ENCODE assay signal across 1 cellular context in genomic region chr3:130601662-130602061, GRCh38.
TF ChIP-seq lines count a peak whose summit lies in the region.

No MANE protein-coding gene starts in this region.

TF ChIP-seq in H1, 55 proteins besides CTCF, POLR2A, EP300 and RAD21 (continued from another document):
- TF ChIP-seq PHF8 (conservative IDR thresholded peaks at IDR 0.05; ENCODE audit: low read depth, low read length) (no peak), KDM5A (IDR thresholded peaks at IDR 0.05; ENCODE audit: low read length) (no peak), CHD2 (IDR thresholded peaks at IDR 0.05; ENCODE audit: low read length) (no peak), CBX5 (IDR thresholded peaks at IDR 0.05; ENCODE audit: low read depth, low read length) (no peak), RXRA (IDR thresholded peaks at IDR 0.05; ENCODE audit: insufficient read depth, low read depth, low read length) (no peak), USF2 (IDR thresholded peaks at IDR 0.05; ENCODE audit: low read length) (no peak), ASH2L (IDR thresholded peaks at IDR 0.05; ENCODE audit: low read length) (no peak), BACH1 (IDR thresholded peaks at IDR 0.05; ENCODE audit: low read length) (no peak), MAFK (IDR thresholded peaks at IDR 0.05; ENCODE audit: low read depth, low read length) (no peak)
